ENCODE assay signal across 1 cellular context in the genomic region with DNA sequence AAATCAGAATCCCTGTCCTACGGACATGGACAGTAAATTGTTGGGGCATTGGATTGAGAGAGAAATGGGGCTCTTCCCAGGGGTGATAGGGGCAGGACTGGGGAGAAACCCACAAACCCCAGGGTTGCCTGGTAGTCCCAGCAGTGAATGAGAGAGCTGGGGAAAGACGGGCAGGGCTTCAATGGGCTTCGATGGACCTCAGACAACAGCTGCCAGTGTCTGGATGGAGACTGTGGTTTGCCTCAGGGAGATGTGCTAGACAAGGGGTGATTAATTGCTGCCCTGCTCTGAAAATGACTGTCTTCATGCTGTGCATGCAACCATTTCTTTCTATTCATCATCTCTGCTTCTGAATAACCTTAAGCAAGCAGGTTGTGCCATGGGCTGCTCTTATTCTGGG.
TF ChIP-seq lines count a peak whose summit lies in the region.

No MANE protein-coding gene starts in this region.

TF ChIP-seq in GM12878, 131 proteins besides CTCF, POLR2A, EP300 and RAD21 (continued from another document):
- TF ChIP-seq, protein P1, sequence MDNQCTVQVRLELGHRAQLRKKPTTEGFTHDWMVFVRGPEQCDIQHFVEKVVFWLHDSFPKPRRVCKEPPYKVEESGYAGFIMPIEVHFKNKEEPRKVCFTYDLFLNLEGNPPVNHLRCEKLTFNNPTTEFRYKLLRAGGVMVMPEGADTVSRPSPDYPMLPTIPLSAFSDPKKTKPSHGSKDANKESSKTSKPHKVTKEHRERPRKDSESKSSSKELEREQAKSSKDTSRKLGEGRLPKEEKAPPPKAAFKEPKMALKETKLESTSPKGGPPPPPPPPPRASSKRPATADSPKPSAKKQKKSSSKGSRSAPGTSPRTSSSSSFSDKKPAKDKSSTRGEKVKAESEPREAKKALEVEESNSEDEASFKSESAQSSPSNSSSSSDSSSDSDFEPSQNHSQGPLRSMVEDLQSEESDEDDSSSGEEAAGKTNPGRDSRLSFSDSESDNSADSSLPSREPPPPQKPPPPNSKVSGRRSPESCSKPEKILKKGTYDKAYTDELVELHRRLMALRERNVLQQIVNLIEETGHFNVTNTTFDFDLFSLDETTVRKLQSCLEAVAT (IDR thresholded peaks at IDR 0.05), result peak; percentile 86; the same call in 1 of the 2 replicates
- TF ChIP-seq ZZZ3 (IDR thresholded peaks at IDR 0.05; ENCODE audit: control insufficient read depth, insufficient read length, low read depth) (no peak), SUZ12 (IDR thresholded peaks at IDR 0.05; ENCODE audit: unreplicated experiment) (no peak), BCL11A (IDR thresholded peaks at IDR 0.05; ENCODE audit: low read depth, low read length) (peak; percentile 99), RAD51 (IDR thresholded peaks at IDR 0.05) (no peak), NR2F1 (conservative IDR thresholded peaks at IDR 0.05) (peak; percentile 78), JUND (IDR thresholded peaks at IDR 0.05; ENCODE audit: low read depth, low read length) (peak; percentile 92), NBN (IDR thresholded peaks at IDR 0.05) (peak; percentile 88), MXI1 (IDR thresholded peaks at IDR 0.05; ENCODE audit: low read depth, low read length) (0 out of 2 replicates have a peak, but pooled peaks have one; percentile 3), STAT1 (conservative IDR thresholded peaks at IDR 0.05) (no peak), SUPT20H (IDR thresholded peaks at IDR 0.05; ENCODE audit: borderline replicate concordance, control insufficient read depth, low read depth, low read length) (no peak), MYB (IDR thresholded peaks at IDR 0.05; ENCODE audit: borderline replicate concordance, low read depth, low read length) (no peak), NR2C2 (IDR thresholded peaks at IDR 0.05; ENCODE audit: borderline replicate concordance, control insufficient read depth, insufficient read length, low read depth) (no peak), KLF5 (IDR thresholded peaks at IDR 0.05; ENCODE audit: partially characterized antibody) (no peak), RB1 (IDR thresholded peaks at IDR 0.05; ENCODE audit: borderline replicate concordance) (no peak)
- TF ChIP-seq, protein P2, sequence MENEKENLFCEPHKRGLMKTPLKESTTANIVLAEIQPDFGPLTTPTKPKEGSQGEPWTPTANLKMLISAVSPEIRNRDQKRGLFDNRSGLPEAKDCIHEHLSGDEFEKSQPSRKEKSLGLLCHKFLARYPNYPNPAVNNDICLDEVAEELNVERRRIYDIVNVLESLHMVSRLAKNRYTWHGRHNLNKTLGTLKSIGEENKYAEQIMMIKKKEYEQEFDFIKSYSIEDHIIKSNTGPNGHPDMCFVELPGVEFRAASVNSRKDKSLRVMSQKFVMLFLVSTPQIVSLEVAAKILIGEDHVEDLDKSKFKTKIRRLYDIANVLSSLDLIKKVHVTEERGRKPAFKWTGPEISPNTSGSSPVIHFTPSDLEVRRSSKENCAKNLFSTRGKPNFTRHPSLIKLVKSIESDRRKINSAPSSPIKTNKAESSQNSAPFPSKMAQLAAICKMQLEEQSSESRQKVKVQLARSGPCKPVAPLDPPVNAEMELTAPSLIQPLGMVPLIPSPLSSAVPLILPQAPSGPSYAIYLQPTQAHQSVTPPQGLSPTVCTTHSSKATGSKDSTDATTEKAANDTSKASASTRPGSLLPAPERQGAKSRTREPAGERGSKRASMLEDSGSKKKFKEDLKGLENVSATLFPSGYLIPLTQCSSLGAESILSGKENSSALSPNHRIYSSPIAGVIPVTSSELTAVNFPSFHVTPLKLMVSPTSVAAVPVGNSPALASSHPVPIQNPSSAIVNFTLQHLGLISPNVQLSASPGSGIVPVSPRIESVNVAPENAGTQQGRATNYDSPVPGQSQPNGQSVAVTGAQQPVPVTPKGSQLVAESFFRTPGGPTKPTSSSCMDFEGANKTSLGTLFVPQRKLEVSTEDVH (IDR thresholded peaks at IDR 0.05; ENCODE audit: low read depth, partially characterized antibody), result no peak
- TF ChIP-seq, protein P3, sequence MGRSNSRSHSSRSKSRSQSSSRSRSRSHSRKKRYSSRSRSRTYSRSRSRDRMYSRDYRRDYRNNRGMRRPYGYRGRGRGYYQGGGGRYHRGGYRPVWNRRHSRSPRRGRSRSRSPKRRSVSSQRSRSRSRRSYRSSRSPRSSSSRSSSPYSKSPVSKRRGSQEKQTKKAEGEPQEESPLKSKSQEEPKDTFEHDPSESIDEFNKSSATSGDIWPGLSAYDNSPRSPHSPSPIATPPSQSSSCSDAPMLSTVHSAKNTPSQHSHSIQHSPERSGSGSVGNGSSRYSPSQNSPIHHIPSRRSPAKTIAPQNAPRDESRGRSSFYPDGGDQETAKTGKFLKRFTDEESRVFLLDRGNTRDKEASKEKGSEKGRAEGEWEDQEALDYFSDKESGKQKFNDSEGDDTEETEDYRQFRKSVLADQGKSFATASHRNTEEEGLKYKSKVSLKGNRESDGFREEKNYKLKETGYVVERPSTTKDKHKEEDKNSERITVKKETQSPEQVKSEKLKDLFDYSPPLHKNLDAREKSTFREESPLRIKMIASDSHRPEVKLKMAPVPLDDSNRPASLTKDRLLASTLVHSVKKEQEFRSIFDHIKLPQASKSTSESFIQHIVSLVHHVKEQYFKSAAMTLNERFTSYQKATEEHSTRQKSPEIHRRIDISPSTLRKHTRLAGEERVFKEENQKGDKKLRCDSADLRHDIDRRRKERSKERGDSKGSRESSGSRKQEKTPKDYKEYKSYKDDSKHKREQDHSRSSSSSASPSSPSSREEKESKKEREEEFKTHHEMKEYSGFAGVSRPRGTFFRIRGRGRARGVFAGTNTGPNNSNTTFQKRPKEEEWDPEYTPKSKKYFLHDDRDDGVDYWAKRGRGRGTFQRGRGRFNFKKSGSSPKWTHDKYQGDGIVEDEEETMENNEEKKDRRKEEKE (IDR thresholded peaks at IDR 0.05), result no peak
- TF ChIP-seq, protein P4, sequence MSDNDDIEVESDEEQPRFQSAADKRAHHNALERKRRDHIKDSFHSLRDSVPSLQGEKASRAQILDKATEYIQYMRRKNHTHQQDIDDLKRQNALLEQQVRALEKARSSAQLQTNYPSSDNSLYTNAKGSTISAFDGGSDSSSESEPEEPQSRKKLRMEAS (IDR thresholded peaks at IDR 0.05; ENCODE audit: low read depth, low read length), result no peak
- TF ChIP-seq, protein P5, sequence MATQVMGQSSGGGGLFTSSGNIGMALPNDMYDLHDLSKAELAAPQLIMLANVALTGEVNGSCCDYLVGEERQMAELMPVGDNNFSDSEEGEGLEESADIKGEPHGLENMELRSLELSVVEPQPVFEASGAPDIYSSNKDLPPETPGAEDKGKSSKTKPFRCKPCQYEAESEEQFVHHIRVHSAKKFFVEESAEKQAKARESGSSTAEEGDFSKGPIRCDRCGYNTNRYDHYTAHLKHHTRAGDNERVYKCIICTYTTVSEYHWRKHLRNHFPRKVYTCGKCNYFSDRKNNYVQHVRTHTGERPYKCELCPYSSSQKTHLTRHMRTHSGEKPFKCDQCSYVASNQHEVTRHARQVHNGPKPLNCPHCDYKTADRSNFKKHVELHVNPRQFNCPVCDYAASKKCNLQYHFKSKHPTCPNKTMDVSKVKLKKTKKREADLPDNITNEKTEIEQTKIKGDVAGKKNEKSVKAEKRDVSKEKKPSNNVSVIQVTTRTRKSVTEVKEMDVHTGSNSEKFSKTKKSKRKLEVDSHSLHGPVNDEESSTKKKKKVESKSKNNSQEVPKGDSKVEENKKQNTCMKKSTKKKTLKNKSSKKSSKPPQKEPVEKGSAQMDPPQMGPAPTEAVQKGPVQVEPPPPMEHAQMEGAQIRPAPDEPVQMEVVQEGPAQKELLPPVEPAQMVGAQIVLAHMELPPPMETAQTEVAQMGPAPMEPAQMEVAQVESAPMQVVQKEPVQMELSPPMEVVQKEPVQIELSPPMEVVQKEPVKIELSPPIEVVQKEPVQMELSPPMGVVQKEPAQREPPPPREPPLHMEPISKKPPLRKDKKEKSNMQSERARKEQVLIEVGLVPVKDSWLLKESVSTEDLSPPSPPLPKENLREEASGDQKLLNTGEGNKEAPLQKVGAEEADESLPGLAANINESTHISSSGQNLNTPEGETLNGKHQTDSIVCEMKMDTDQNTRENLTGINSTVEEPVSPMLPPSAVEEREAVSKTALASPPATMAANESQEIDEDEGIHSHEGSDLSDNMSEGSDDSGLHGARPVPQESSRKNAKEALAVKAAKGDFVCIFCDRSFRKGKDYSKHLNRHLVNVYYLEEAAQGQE (IDR thresholded peaks at IDR 0.05; ENCODE audit: low read depth, low read length), result no peak
TF ChIP-seq in GM12878: peak in this region for 47.
